Comparison of ENCODE assay signal across 1 cellular context in the genomic region with DNA sequence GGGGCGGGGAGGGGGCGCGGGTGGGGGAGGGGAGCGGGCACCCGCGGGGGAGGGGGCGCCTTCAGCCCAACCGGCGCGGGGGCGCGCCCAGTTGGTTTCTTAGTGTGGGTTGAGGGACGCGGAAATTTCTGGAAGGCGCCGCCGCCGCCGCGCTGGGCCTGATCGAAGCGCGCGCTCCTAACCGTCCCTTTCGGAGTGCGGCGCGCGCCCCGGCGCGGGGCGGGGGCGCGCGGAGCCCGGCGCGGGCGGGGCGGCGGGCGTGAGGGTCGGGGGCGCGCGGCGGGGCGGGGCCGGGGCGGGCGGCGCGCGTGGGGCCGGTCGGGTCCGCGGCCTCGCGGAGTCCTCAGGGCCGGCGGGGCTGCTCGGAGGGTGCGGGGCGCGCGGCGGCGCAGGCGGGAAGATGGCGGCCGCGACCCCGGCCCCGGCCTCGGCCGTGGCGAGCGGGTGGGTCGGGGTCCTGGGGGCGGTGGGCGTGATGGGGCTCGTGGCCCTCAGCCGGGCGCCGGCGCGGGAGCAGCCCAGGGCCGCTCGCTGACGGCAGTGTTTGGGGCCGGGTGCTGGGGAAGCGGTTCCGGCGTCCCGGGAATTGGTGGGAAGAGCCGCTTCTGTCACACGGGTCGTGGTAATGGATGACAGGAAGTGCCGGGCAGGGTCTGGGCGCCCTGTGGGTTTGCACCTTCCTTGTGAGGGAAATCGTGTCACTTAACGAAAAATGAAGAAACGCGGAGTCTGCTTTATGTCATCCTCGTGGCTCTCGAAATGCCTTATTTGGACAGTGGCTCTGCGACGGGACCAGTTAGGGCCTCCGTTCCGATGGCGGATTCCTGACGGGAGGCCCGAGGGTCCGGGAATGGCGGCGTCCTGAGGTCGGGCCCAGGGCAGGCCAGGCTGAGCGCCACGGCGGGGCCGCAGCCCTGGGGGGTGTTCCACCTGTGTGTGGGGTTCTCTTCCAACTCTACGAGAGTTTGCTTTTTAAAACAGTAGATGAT.
TF ChIP-seq lines count a peak whose summit lies in the region.

No MANE protein-coding gene starts in this region.

TF ChIP-seq in K562, 482 proteins besides CTCF, POLR2A, EP300 and RAD21 (continued from another document):
- no peak for TF ChIP-seq RCOR1 (IDR thresholded peaks at IDR 0.05; ENCODE audit: borderline replicate concordance in 1 of 2, low read depth in 2 of 2, low read length in 2 of 2)
- TF ChIP-seq ZFX (CRISPR knock-in tag; IDR thresholded peaks at IDR 0.05), result peak; percentile 73
- TF ChIP-seq, protein P1, sequence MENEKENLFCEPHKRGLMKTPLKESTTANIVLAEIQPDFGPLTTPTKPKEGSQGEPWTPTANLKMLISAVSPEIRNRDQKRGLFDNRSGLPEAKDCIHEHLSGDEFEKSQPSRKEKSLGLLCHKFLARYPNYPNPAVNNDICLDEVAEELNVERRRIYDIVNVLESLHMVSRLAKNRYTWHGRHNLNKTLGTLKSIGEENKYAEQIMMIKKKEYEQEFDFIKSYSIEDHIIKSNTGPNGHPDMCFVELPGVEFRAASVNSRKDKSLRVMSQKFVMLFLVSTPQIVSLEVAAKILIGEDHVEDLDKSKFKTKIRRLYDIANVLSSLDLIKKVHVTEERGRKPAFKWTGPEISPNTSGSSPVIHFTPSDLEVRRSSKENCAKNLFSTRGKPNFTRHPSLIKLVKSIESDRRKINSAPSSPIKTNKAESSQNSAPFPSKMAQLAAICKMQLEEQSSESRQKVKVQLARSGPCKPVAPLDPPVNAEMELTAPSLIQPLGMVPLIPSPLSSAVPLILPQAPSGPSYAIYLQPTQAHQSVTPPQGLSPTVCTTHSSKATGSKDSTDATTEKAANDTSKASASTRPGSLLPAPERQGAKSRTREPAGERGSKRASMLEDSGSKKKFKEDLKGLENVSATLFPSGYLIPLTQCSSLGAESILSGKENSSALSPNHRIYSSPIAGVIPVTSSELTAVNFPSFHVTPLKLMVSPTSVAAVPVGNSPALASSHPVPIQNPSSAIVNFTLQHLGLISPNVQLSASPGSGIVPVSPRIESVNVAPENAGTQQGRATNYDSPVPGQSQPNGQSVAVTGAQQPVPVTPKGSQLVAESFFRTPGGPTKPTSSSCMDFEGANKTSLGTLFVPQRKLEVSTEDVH (IDR thresholded peaks at IDR 0.05; ENCODE audit: low read depth, partially characterized antibody), result no peak
- TF ChIP-seq HNRNPL (IDR thresholded peaks at IDR 0.05; ENCODE audit: low read depth, low read length), result no peak
- no peak for TF ChIP-seq NCOR1 (IDR thresholded peaks at IDR 0.05)
- 0 out of 2 replicates have a peak, but pooled peaks have one; percentile 19 for TF ChIP-seq KAT7 (CRISPR knock-in tag; IDR thresholded peaks at IDR 0.05; ENCODE audit: borderline replicate concordance)
- TF ChIP-seq, protein P2, sequence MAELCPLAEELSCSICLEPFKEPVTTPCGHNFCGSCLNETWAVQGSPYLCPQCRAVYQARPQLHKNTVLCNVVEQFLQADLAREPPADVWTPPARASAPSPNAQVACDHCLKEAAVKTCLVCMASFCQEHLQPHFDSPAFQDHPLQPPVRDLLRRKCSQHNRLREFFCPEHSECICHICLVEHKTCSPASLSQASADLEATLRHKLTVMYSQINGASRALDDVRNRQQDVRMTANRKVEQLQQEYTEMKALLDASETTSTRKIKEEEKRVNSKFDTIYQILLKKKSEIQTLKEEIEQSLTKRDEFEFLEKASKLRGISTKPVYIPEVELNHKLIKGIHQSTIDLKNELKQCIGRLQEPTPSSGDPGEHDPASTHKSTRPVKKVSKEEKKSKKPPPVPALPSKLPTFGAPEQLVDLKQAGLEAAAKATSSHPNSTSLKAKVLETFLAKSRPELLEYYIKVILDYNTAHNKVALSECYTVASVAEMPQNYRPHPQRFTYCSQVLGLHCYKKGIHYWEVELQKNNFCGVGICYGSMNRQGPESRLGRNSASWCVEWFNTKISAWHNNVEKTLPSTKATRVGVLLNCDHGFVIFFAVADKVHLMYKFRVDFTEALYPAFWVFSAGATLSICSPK (IDR thresholded peaks at IDR 0.05; ENCODE audit: borderline replicate concordance), result no peak
- no peak for TF ChIP-seq JUND (IDR thresholded peaks at IDR 0.05; ENCODE audit: borderline replicate concordance, low read depth, low read length)
- no peak for TF ChIP-seq JUND (tag; IDR thresholded peaks at IDR 0.05; ENCODE audit: borderline replicate concordance, low read depth, low read length)
- TF ChIP-seq, protein P3, sequence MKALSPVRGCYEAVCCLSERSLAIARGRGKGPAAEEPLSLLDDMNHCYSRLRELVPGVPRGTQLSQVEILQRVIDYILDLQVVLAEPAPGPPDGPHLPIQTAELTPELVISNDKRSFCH (CRISPR knock-in tag; IDR thresholded peaks at IDR 0.05), result no peak
- TF ChIP-seq, protein P3 (tag; IDR thresholded peaks at IDR 0.05), result no peak
- TF ChIP-seq, protein P4, sequence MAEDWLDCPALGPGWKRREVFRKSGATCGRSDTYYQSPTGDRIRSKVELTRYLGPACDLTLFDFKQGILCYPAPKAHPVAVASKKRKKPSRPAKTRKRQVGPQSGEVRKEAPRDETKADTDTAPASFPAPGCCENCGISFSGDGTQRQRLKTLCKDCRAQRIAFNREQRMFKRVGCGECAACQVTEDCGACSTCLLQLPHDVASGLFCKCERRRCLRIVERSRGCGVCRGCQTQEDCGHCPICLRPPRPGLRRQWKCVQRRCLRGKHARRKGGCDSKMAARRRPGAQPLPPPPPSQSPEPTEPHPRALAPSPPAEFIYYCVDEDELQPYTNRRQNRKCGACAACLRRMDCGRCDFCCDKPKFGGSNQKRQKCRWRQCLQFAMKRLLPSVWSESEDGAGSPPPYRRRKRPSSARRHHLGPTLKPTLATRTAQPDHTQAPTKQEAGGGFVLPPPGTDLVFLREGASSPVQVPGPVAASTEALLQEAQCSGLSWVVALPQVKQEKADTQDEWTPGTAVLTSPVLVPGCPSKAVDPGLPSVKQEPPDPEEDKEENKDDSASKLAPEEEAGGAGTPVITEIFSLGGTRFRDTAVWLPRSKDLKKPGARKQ (CRISPR knock-in tag; IDR thresholded peaks at IDR 0.05), result no peak
- peak; percentile 80 for TF ChIP-seq RBFOX2 (IDR thresholded peaks at IDR 0.05; ENCODE audit: low read depth, low read length)
- peak; percentile 68; the same call in 1 of the 2 replicates for TF ChIP-seq L3MBTL2 (IDR thresholded peaks at IDR 0.05)
- no peak for TF ChIP-seq MYBL2 (IDR thresholded peaks at IDR 0.05; ENCODE audit: low read depth)
- TF ChIP-seq MYBL2 (CRISPR knock-in tag; IDR thresholded peaks at IDR 0.05; ENCODE audit: borderline replicate concordance), result no peak
- TF ChIP-seq, protein P5, sequence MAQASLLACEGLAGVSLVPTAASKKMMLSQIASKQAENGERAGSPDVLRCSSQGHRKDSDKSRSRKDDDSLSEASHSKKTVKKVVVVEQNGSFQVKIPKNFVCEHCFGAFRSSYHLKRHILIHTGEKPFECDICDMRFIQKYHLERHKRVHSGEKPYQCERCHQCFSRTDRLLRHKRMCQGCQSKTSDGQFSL (CRISPR knock-in tag; IDR thresholded peaks at IDR 0.05), result peak; percentile 41; the same call in 1 of the 2 replicates
- TF ChIP-seq, protein P5 (tag; IDR thresholded peaks at IDR 0.05), result no peak
- TF ChIP-seq KHSRP (IDR thresholded peaks at IDR 0.05), result no peak
